Comparison of ENCODE assay signal across 10 cellular contexts in genomic region chr2:49044680-49045079, GRCh38.
A peak's percentile ranks its signal among the peaks of the same experiment; 100 is the strongest.
DNase-seq lines count a peak whose midpoint lies in the region; FAIRE-seq lines count a peak whose summit lies in the region.
"Had no signal": no experiment of that assay in that cellular context is flagged by ENCODE, and none has a peak within 500 bp of the region (broad histone marks: within the 10 kb centered on the region; RNA-seq: fewer than 3 reads in every experiment).

No MANE protein-coding gene starts in this region.

- FAIRE-seq in urothelium cell line (lab: Jason Lieb, UNC): no peak
- FAIRE-seq: A204.1 had no signal

- peak; percentile 74 for DNase-seq in DMS79 treated with DMSO at 0.1 percent for 48 hours (lab: John Stamatoyannopoulos, UW)
- no peak for DNase-seq in DMS79 (lab: John Stamatoyannopoulos, UW)
- peak; percentile 80 for DNase-seq in NCI-H2081 treated with DMSO at 0.1 percent for 48 hours (lab: John Stamatoyannopoulos, UW)
- peak; percentile 11 for DNase-seq in globus pallidus (ENCODE audit: low spot score)
- peak; percentile 53 for DNase-seq in retina
- DNase-seq in stimulated activated naive CD4-positive, alpha-beta T cell (lab: John Stamatoyannopoulos, UW): no peak
- no peak for DNase-seq in C1 segment of cervical spinal cord (lab: John Stamatoyannopoulos, UW)
- no peak for DNase-seq in urothelium cell line (ENCODE audit: low spot score)
- DNase-seq: activated naive CD8-positive, alpha-beta T cell treated with anti-CD3 and anti-CD28 coated beads, Interleukin-2, amount 10 ng/mL, durations not matched to agents 7 days and 5 days had no signal

Comparison
In these comparisons a context has a peak if more than half of its experiments do, and no peak if none do; other contexts are left out.
1. DNase-seq: peak in DMS79 treated with DMSO at 0.1 percent for 48 hours (single experiment), NCI-H2081 treated with DMSO at 0.1 percent for 48 hours (single experiment), globus pallidus (single experiment) and retina (single experiment); none in DMS79 (single experiment), stimulated activated naive CD4-positive, alpha-beta T cell (0 of 6), C1 segment of cervical spinal cord (0 of 14) and urothelium cell line (single experiment).